In the genomic region with DNA sequence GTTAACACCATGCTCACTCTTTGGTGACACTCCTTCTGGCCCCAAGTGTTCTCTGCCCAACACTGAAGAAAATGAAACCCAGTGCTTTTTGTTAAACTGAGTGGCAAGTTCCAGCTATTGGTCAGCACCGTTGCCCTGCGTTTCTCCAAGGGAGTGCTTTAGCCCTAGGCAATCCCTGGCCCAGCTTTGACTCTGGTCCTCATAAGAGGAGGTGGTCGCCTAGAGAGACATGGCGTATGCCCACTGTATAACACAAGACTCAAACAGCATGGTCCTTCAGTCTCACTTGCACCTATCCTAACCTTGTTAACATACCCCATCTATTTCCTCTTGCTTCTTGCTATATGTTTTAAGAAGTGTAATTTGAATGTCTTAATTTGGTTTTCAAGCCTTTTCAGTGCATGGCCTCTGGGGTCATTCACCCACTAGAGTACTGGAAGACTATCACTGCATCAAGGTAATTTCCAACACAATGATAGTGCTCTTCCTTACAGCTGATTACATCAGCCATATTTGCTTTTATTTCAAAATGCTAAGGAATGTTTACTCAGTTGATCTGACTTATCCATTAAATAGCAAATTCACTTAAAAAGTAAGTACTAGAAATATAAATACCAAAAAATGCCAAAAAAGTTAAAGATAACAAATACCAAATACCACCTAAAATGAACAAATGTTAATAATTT, we compare ENCODE assay signal across 14 cellular contexts.
DNase-seq lines count a peak whose midpoint lies in the region; ATAC-seq, FAIRE-seq and TF ChIP-seq lines count a peak whose summit lies in the region.
"Had no signal": no experiment of that assay in that cellular context is flagged by ENCODE, and none has a peak within 500 bp of the region (broad histone marks: within the 10 kb centered on the region; RNA-seq: fewer than 3 reads in every experiment).

No MANE protein-coding gene starts in this region.

- H4K5ac ChIP-seq in H1 (ENCODE audit: insufficient read length, low read depth, low read length): no peak overlapping the region

- H3K9ac ChIP-seq in H1 (replicated peaks in 1 of 4; ENCODE audit: extremely low read depth in 1 of 4, low read depth in 3 of 4, low read length in 3 of 4): no peak overlapping the region
- H3K9ac ChIP-seq: GM23248 had no signal

- H3K36me3 ChIP-seq in H1 (ENCODE audit: control insufficient read depth in 2 of 4, insufficient read depth in 4 of 4, low read length in 3 of 4) (no peaks in the 10 kb centered on the region), pancreas (no peaks in the 10 kb centered on the region)
- H3K36me3 ChIP-seq: BE2C had no signal

- H2BK5ac ChIP-seq in H1 (ENCODE audit: low read depth, low read length): no peak overlapping the region

- H3K27me3 ChIP-seq in H1 (replicated peaks in 1 of 4; ENCODE audit: control insufficient read depth in 3 of 4, extremely low read depth in 1 of 4, insufficient read depth in 3 of 4, low read length in 3 of 4): no peaks in the 10 kb centered on the region
- no peaks in the 10 kb centered on the region for H3K27me3 ChIP-seq in pancreas

- peaks cover 0 to 2% (median 0%) of the 10 kb centered on the region in 4 experiments; a peak in 1 of 7 replicates for H3K4me1 ChIP-seq in H1 (replicated peaks in 1 of 4; ENCODE audit: control insufficient read depth in 3 of 4, insufficient read depth in 4 of 4, low read length in 3 of 4)
- H3K4me1 ChIP-seq in pancreas: no peaks in the 10 kb centered on the region
- H3K4me1 ChIP-seq: BE2C had no signal

- H3K27ac ChIP-seq in H1 (ENCODE audit: low read depth, low read length): no peak overlapping the region
- H3K27ac ChIP-seq in pancreas: no peak overlapping the region
- H3K27ac ChIP-seq: C4-2B, GM23248 had no signal

- no peak overlapping the region for H3K23ac ChIP-seq in H1 (ENCODE audit: insufficient read length)

- no peaks in the 10 kb centered on the region for H3K23me2 ChIP-seq in H1 (ENCODE audit: low read depth, low read length)

- H2AK5ac ChIP-seq in H1 (ENCODE audit: low read depth, low read length): no peak overlapping the region; the same call in 1 of the 2 replicates

- no peak overlapping the region for H3K14ac ChIP-seq in H1 (ENCODE audit: insufficient read length)

- H2BK12ac ChIP-seq in H1 (ENCODE audit: low read depth, low read length): peak overlapping the region; percentile 64; the same call in 1 of the 2 replicates

- no peaks in the 10 kb centered on the region for H3K9me3 ChIP-seq in H1 (ENCODE audit: insufficient read depth in 2 of 2, low read depth in 1 of 2, low read length in 1 of 2)
- no peaks in the 10 kb centered on the region for H3K9me3 ChIP-seq in pancreas
- H3K9me3 ChIP-seq: BE2C had no signal

- H3K4me3 ChIP-seq in H1 (ENCODE audit: extremely low read depth in 1 of 4, insufficient read depth in 2 of 4, low read depth in 3 of 4, low read length in 4 of 4): no peak overlapping the region
- no peak overlapping the region for H3K4me3 ChIP-seq in pancreas
- H3K4me3 ChIP-seq: GM23248 had no signal

- no peak overlapping the region for H2BK15ac ChIP-seq in H1 (ENCODE audit: low read length)

- H3K9me3 Mint-ChIP-seq in natural killer cell treated with Interleukin-12 subunit alpha and Interleukin-12 subunit beta and Interleukin-15 and Interleukin-18, amount 100 ng/mL, for 72 hours: no peaks in the 10 kb centered on the region
- no peaks in the 10 kb centered on the region for H3K9me3 Mint-ChIP-seq in natural killer cell
- H3K9me3 Mint-ChIP-seq: CD4-positive, alpha-beta memory T cell; IgD-negative memory B cell had no signal

- peak overlapping the region; percentile 48; the same call in 1 of the 2 replicates for H2AFZ ChIP-seq in H1 (ENCODE audit: low read length)
- H2AFZ ChIP-seq: GM23248 had no signal

- no peak overlapping the region for H2BK120ac ChIP-seq in H1 (replicated peaks; ENCODE audit: low read depth, low read length)

- no peak overlapping the region for H2BK20ac ChIP-seq in H1 (ENCODE audit: low read length)

- CTCF ChIA-PET in H1 (lab: Charles Lee; ENCODE audit: partially characterized antibody): no interaction called here

- no peaks in the 10 kb centered on the region for H3K79me1 ChIP-seq in H1 (ENCODE audit: low read depth, low read length)

- peak; percentile 45 to 51 for ATAC-seq in natural killer cell treated with Interleukin-12 subunit alpha and Interleukin-12 subunit beta and Interleukin-15 and Interleukin-18, amount 100 ng/mL, for 72 hours
- ATAC-seq in natural killer cell: no peak
- ATAC-seq in pancreas: no peak

- in situ Hi-C loops in KBM-7 (cut with MboI; ENCODE audit: low pct_unique_long_range_greater_than_20kb, low sequenced_read_pairs): no loop called here

- H3K4me2 ChIP-seq in H1 (ENCODE audit: insufficient read depth in 1 of 2, low read depth in 2 of 2, low read length in 2 of 2): no peak overlapping the region

- no peak overlapping the region for H3K4me3 Mint-ChIP-seq in natural killer cell treated with Interleukin-12 subunit alpha and Interleukin-12 subunit beta and Interleukin-15 and Interleukin-18, amount 100 ng/mL, for 72 hours
- no peak overlapping the region for H3K4me3 Mint-ChIP-seq in natural killer cell
- H3K4me3 Mint-ChIP-seq: CD4-positive, alpha-beta memory T cell; IgD-negative memory B cell had no signal

- H3K27ac Mint-ChIP-seq in natural killer cell treated with Interleukin-12 subunit alpha and Interleukin-12 subunit beta and Interleukin-15 and Interleukin-18, amount 100 ng/mL, for 72 hours: no peak overlapping the region
- H3K27ac Mint-ChIP-seq in natural killer cell: no peak overlapping the region
- H3K27ac Mint-ChIP-seq: CD4-positive, alpha-beta memory T cell; IgD-negative memory B cell had no signal

- TF ChIP-seq CTCF in natural killer cell (IDR thresholded peaks at IDR 0.05) (no peak), H1 (IDR thresholded peaks at IDR 0.05; ENCODE audit: control extremely low read depth in 1 of 3, insufficient read depth in 1 of 3, low read depth in 1 of 3, low read length in 3 of 3) (no peak), pancreas (IDR thresholded peaks at IDR 0.05) (no peak)

- no peaks in the 10 kb centered on the region for H3K79me2 ChIP-seq in H1 (ENCODE audit: control insufficient read depth in 1 of 2, insufficient read depth in 2 of 2, low read length in 2 of 2)

- WGBS in H1 (ENCODE audit: extremely low coverage in 1 of 2, insufficient coverage in 1 of 2, insufficient read length in 1 of 2, insufficient replicate concordance in 2 of 2, low coverage in 1 of 2, low lambda C conversion rate in 2 of 2, missing lambda C conversion rate in 1 of 2), 2 experiments: 82% methylated on average over 4 of the region's 4 CpGs; no CpG with 5 or more reads in 1 of the 2 experiments
- 63 to 92% methylated on average over 4 of the region's 4 CpGs for WGBS in pancreas, 2 donors

- no peak overlapping the region for H3K56ac ChIP-seq in H1 (replicated peaks; ENCODE audit: insufficient read length, low read depth, low read length)

- intact Hi-C loops in natural killer cell (cut with micrococcal nuclease): no loop called here
- intact Hi-C loops in pancreas (cut with DNase I): no loop called here
- intact Hi-C loops in posterior vena cava (cut with DNase I): no loop called here

- H3K4ac ChIP-seq in H1 (replicated peaks; ENCODE audit: insufficient read length, low read depth, low read length): no peak overlapping the region

- DNase-seq in natural killer cell treated with Interleukin-12 subunit alpha and Interleukin-12 subunit beta and Interleukin-15 and Interleukin-18, amount 100 ng/mL, for 72 hours (ENCODE audit: low spot score): no peak
- DNase-seq in natural killer cell: no peak
- peak; percentile 38 for DNase-seq in OCI-M1 (lab: John Stamatoyannopoulos, UW)
- DNase-seq in H1 (ENCODE audit: low read depth in 1 of 2, low spot score in 2 of 2): no peak
- no peak for DNase-seq in pancreas
- no peak for DNase-seq in KBM-7
- DNase-seq in posterior vena cava (ENCODE audit: low spot score): no peak
- DNase-seq: BE2C; CD4-positive, alpha-beta memory T cell; GM23248; H7 had no signal

- FAIRE-seq in H1 (lab: Jason Lieb, UNC): no peak
- FAIRE-seq in pancreas (lab: Jason Lieb, UNC): no peak
- FAIRE-seq: A204.1 had no signal

- H3K18ac ChIP-seq in H1 (ENCODE audit: extremely low read depth, low read length): no peak overlapping the region

- no peaks in the 10 kb centered on the region for H3K36me3 Mint-ChIP-seq in natural killer cell treated with Interleukin-12 subunit alpha and Interleukin-12 subunit beta and Interleukin-15 and Interleukin-18, amount 100 ng/mL, for 72 hours
- no peaks in the 10 kb centered on the region for H3K36me3 Mint-ChIP-seq in natural killer cell
- H3K36me3 Mint-ChIP-seq: CD4-positive, alpha-beta memory T cell; IgD-negative memory B cell had no signal

- no peak for TF ChIP-seq POLR2A in H1 (IDR thresholded peaks at IDR 0.05; ENCODE audit: control extremely low read depth in 1 of 2, low read depth in 2 of 2, low read length in 2 of 2)

- TF ChIP-seq RAD21 in H1 (IDR thresholded peaks at IDR 0.05 in 1 of 2, conservative IDR thresholded peaks at IDR 0.05 in 1 of 2; ENCODE audit: low read depth in 2 of 2, low read length in 2 of 2): no peak

- no peak overlapping the region for H4K8ac ChIP-seq in H1 (ENCODE audit: extremely low read depth, insufficient read depth, low read length)

- H4K20me1 ChIP-seq in H1 (replicated peaks in 1 of 2; ENCODE audit: control insufficient read depth in 1 of 2, insufficient read depth in 2 of 2, low read length in 2 of 2): no peaks in the 10 kb centered on the region

- H4K91ac ChIP-seq in H1 (replicated peaks; ENCODE audit: insufficient read length, low read length): no peak overlapping the region

- TF ChIP-seq EP300 in H1 (IDR thresholded peaks at IDR 0.05; ENCODE audit: borderline replicate concordance in 1 of 2, low read depth in 2 of 2, low read length in 2 of 2): no peak

- H3K27me3 Mint-ChIP-seq in natural killer cell treated with Interleukin-12 subunit alpha and Interleukin-12 subunit beta and Interleukin-15 and Interleukin-18, amount 100 ng/mL, for 72 hours: peaks cover 0 to 7% of the 10 kb centered on the region in 2 donors
- no peaks in the 10 kb centered on the region for H3K27me3 Mint-ChIP-seq in natural killer cell (ENCODE audit: low read depth in 2 of 2)
- H3K27me3 Mint-ChIP-seq: IgD-negative memory B cell had no signal

- H3K4me1 Mint-ChIP-seq in natural killer cell treated with Interleukin-12 subunit alpha and Interleukin-12 subunit beta and Interleukin-15 and Interleukin-18, amount 100 ng/mL, for 72 hours (ENCODE audit: low read depth in 2 of 2): no peaks in the 10 kb centered on the region
- H3K4me1 Mint-ChIP-seq in natural killer cell: no peaks in the 10 kb centered on the region
- H3K4me1 Mint-ChIP-seq: CD4-positive, alpha-beta memory T cell; IgD-negative memory B cell had no signal

- POLR2A ChIA-PET in H1 (lab: Charles Lee; ENCODE audit: partially characterized antibody): interaction anchor here (1.6 kb wide), 1 partner anchor 8 kb away, joined by 4 read pairs; no protein-coding TSS in a partner anchor

TF ChIP-seq in H1, 55 proteins besides CTCF, POLR2A, EP300 and RAD21 (continues in another document):
- TF ChIP-seq KDM5A (IDR thresholded peaks at IDR 0.05; ENCODE audit: low read length): no peak
- TF ChIP-seq CREB1 (IDR thresholded peaks at IDR 0.05): no peak
- no peak for TF ChIP-seq FOSL1 (IDR thresholded peaks at IDR 0.05; ENCODE audit: insufficient read depth, low read depth, low read length)
- no peak for TF ChIP-seq MAFK (IDR thresholded peaks at IDR 0.05; ENCODE audit: low read depth, low read length)
- TF ChIP-seq SIN3A (conservative IDR thresholded peaks at IDR 0.05 in 1 of 2, IDR thresholded peaks at IDR 0.05 in 1 of 2; ENCODE audit: low read depth in 1 of 2, low read length in 2 of 2): no peak

Comparison
In these comparisons a context has a peak if more than half of its experiments do, and no peak if none do; other contexts are left out.
1. ATAC-seq: peak in natural killer cell treated with Interleukin-12 subunit alpha and Interleukin-12 subunit beta and Interleukin-15 and Interleukin-18, amount 100 ng/mL, for 72 hours (2 of 2); none in natural killer cell (0 of 3) and pancreas (0 of 4).